13 cellular contexts compared by ENCODE assay signal in the genomic region with DNA sequence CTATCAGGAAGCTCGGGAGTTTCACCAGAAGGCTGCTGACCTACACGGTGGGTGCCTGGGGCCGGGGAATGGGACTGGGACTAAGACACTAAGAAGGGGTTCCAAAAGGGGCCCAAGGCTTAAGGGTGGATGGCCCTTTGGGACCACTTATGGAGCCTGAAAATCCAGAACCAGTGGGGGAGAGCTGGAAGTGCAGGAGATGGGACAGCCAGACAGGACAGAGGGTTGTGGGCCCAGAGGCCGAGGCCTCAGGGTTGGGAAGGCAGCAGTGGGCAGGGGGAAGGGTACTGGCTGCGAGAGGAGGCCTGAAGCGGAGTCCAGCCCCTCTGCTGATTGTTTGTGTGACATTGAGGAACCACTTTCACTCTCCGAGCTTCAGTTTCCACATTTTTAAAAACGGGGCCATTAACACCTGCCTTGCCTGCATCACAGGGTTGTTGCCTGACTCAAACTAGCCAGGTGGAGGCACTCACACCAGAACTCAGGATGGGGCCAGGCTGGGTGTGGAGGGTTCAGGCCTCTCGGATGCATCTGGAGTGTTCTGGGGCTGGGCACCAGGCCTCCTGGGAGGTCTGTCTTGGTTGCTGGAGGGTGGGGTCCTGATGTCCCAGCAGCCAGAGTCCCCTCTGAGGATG. TPM values are rescaled to one million over a fixed set of nuclear protein-coding genes. Genes with fewer than 3 reads are reported as not detected.
DNase-seq lines count a peak whose midpoint lies in the region; ATAC-seq and TF ChIP-seq lines count a peak whose summit lies in the region.
"Had no signal": no experiment of that assay in that cellular context is flagged by ENCODE, and none has a peak within 500 bp of the region (broad histone marks: within the 10 kb centered on the region; RNA-seq: fewer than 3 reads in every experiment).

No MANE protein-coding gene starts in this region.

- H3K27ac ChIP-seq in adrenal gland (no peak overlapping the region), gastrocnemius medialis (peak overlapping the region in 2 of 4 donors; percentile 39 to 63)
- H3K27ac ChIP-seq: cardiac muscle cell, esophagus muscularis mucosa had no signal

- DNase-seq in activated CD4-positive, alpha-beta T cell treated with anti-CD3 and anti-CD28 coated beads, Interleukin-2, amount 10 ng/mL, durations not matched to agents 7 days and 5 days: no peak
- DNase-seq in activated CD4-positive, alpha-beta T cell treated with anti-CD3 and anti-CD28 coated beads for 1 hour: no peak
- DNase-seq in NAMALWA (ENCODE audit: low spot score): peak; percentile 88
- peak; percentile 61 for DNase-seq in activated naive CD8-positive, alpha-beta T cell treated with anti-CD3 and anti-CD28 coated beads for 36 hours
- peak; percentile 53 for DNase-seq in stimulated activated CD8-positive, alpha-beta memory T cell treated with anti-CD3 and anti-CD28 coated beads, Interleukin-4, amount 100 ng/mL, for 48 hours
- DNase-seq in adrenal gland: no peak
- no peak for DNase-seq in LoVo (ENCODE audit: low spot score)
- no peak for DNase-seq in gastrocnemius medialis
- DNase-seq: NCI-H1105, NCI-H82 had no signal

- TF ChIP-seq POLR2A in adrenal gland (IDR thresholded peaks at IDR 0.05): no peak
- TF ChIP-seq POLR2A in gastrocnemius medialis (IDR thresholded peaks at IDR 0.05): no peak

- peaks cover 27% of the 10 kb centered on the region for H3K4me1 Mint-ChIP-seq in activated CD4-positive, alpha-beta T cell treated with anti-CD3 and anti-CD28 coated beads, Interleukin-2, amount 10 ng/mL, durations not matched to agents 7 days and 5 days
- peaks cover 23% of the 10 kb centered on the region for H3K4me1 Mint-ChIP-seq in activated naive CD8-positive, alpha-beta T cell treated with anti-CD3 and anti-CD28 coated beads for 36 hours

- H3K4me3 ChIP-seq in adrenal gland: no peak overlapping the region
- no peak overlapping the region for H3K4me3 ChIP-seq in gastrocnemius medialis
- H3K4me3 ChIP-seq: cardiac muscle cell, esophagus muscularis mucosa had no signal

- peak overlapping the region; percentile 92 for H3K27ac Mint-ChIP-seq in activated CD4-positive, alpha-beta T cell treated with anti-CD3 and anti-CD28 coated beads, Interleukin-2, amount 10 ng/mL, durations not matched to agents 7 days and 5 days
- peak overlapping the region; percentile 98 for H3K27ac Mint-ChIP-seq in activated naive CD8-positive, alpha-beta T cell treated with anti-CD3 and anti-CD28 coated beads for 36 hours

- peak overlapping the region; percentile 60 for H3K4me3 Mint-ChIP-seq in activated CD4-positive, alpha-beta T cell treated with anti-CD3 and anti-CD28 coated beads, Interleukin-2, amount 10 ng/mL, durations not matched to agents 7 days and 5 days
- peak overlapping the region; percentile 99 for H3K4me3 Mint-ChIP-seq in activated naive CD8-positive, alpha-beta T cell treated with anti-CD3 and anti-CD28 coated beads for 36 hours

- H3K4me1 ChIP-seq in adrenal gland (replicated peaks in 1 of 2): no peaks in the 10 kb centered on the region
- H3K4me1 ChIP-seq in gastrocnemius medialis: peaks cover 0 to 9% of the 10 kb centered on the region in 2 donors

- no peaks in the 10 kb centered on the region for H3K27me3 Mint-ChIP-seq in activated CD4-positive, alpha-beta T cell treated with anti-CD3 and anti-CD28 coated beads, Interleukin-2, amount 10 ng/mL, durations not matched to agents 7 days and 5 days
- H3K27me3 Mint-ChIP-seq in activated naive CD8-positive, alpha-beta T cell treated with anti-CD3 and anti-CD28 coated beads for 36 hours: no peaks in the 10 kb centered on the region

- in situ Hi-C loops in gastrocnemius medialis (cut with MboI; ENCODE audit: low sequenced_read_pairs in 4 of 4): no loop called here

- no peaks in the 10 kb centered on the region for H3K9me3 ChIP-seq in adrenal gland (replicated peaks in 1 of 3)
- no peaks in the 10 kb centered on the region for H3K9me3 ChIP-seq in gastrocnemius medialis
- H3K9me3 ChIP-seq: esophagus muscularis mucosa had no signal

- CTCF ChIA-PET in activated CD4-positive, alpha-beta T cell treated with anti-CD3 and anti-CD28 coated beads, Interleukin-2, amount 10 ng/mL, durations not matched to agents 7 days and 5 days (lab: Charles Lee): interaction anchor here (0.7 to 2.0 kb wide), 8 partner anchors 10 to 102 kb away, joined by 3 to 5 read pairs (median 3); partner anchors contain the start of genes MEF2D and NAXE

- TF ChIP-seq CTCF in adrenal gland (IDR thresholded peaks at IDR 0.05) (no peak), gastrocnemius medialis (IDR thresholded peaks at IDR 0.05 in 4 of 5, conservative IDR thresholded peaks at IDR 0.05 in 1 of 5) (no peak)

- no peak for ATAC-seq in gastrocnemius medialis

- no peaks in the 10 kb centered on the region for H3K27me3 ChIP-seq in adrenal gland
- H3K27me3 ChIP-seq in gastrocnemius medialis: no peaks in the 10 kb centered on the region
- H3K27me3 ChIP-seq: cardiac muscle cell, esophagus muscularis mucosa had no signal

- H3K9me3 Mint-ChIP-seq in activated CD4-positive, alpha-beta T cell treated with anti-CD3 and anti-CD28 coated beads, Interleukin-2, amount 10 ng/mL, durations not matched to agents 7 days and 5 days: no peaks in the 10 kb centered on the region
- no peaks in the 10 kb centered on the region for H3K9me3 Mint-ChIP-seq in activated naive CD8-positive, alpha-beta T cell treated with anti-CD3 and anti-CD28 coated beads for 36 hours

- H3K36me3 ChIP-seq in adrenal gland (replicated peaks in 1 of 2): no peaks in the 10 kb centered on the region
- no peaks in the 10 kb centered on the region for H3K36me3 ChIP-seq in gastrocnemius medialis
- H3K36me3 ChIP-seq: cardiac muscle cell, esophagus muscularis mucosa had no signal

- intact Hi-C loops in adrenal gland (cut with DNase I) (no loop called here), gastrocnemius medialis (cut with DNase I; ENCODE audit: low total_unique reads) (loop anchor here (5.0 kb wide), 2 partner anchors 40 to 75 kb away; no protein-coding TSS in a partner anchor)

- no peaks in the 10 kb centered on the region for H3K36me3 Mint-ChIP-seq in activated CD4-positive, alpha-beta T cell treated with anti-CD3 and anti-CD28 coated beads, Interleukin-2, amount 10 ng/mL, durations not matched to agents 7 days and 5 days (ENCODE audit: low read depth)
- peaks cover 9% of the 10 kb centered on the region for H3K36me3 Mint-ChIP-seq in activated naive CD8-positive, alpha-beta T cell treated with anti-CD3 and anti-CD28 coated beads for 36 hours

- 64 to 80% (median 76%) methylated on average over 5 to 9 of the region's 9 CpGs for WGBS in adrenal gland, 4 donors

- POLR2A ChIA-PET in activated CD4-positive, alpha-beta T cell treated with anti-CD3 and anti-CD28 coated beads, Interleukin-2, amount 10 ng/mL, durations not matched to agents 7 days and 5 days (lab: Charles Lee): no interaction called here

RNA-seq across cellular contexts. Expression of gene TTC24, which starts 3.0 kb away (rescaled TPM):
- total RNA-seq in activated CD4-positive, alpha-beta T cell treated with anti-CD3 and anti-CD28 coated beads, Interleukin-2, amount 10 ng/mL, durations not matched to agents 7 days and 5 days: 1 to 10 TPM; 2.9 to 4.6 TPM
- total RNA-seq in activated naive CD8-positive, alpha-beta T cell treated with anti-CD3 and anti-CD28 coated beads for 36 hours: 10 to 100 TPM; 18.7 to 19.6 TPM
- total RNA-seq in adrenal gland: not detected
- under 1 TPM in 1 of 3 donors, not detected in 2; 0.20 TPM for polyA plus RNA-seq in adrenal gland
- 1 to 10 TPM in 1 of 4 donors, not detected in 3; 3.6 TPM for total RNA-seq in gastrocnemius medialis
- total RNA-seq: esophagus muscularis mucosa, ureter had no signal
- polyA plus RNA-seq: cardiac muscle cell had no signal

RNA-seq across cellular contexts. Expression of gene NAXE, which starts 9.1 kb away (rescaled TPM):
- 10 to 100 TPM; 52.9 to 54.2 TPM for total RNA-seq in activated CD4-positive, alpha-beta T cell treated with anti-CD3 and anti-CD28 coated beads, Interleukin-2, amount 10 ng/mL, durations not matched to agents 7 days and 5 days
- 10 to 100 TPM; 65.9 to 68.2 TPM for total RNA-seq in activated naive CD8-positive, alpha-beta T cell treated with anti-CD3 and anti-CD28 coated beads for 36 hours
- 100 to 1,000 TPM in 5 of 8 donors, 10 to 100 TPM in 3; 88.7 to 132 (median 107) TPM for total RNA-seq in adrenal gland
- polyA plus RNA-seq in adrenal gland: 100 to 1,000 TPM in 1 of 3 donors, 10 to 100 TPM in 2; 49.4 to 124 (median 69.9) TPM
- 10 to 100 TPM; 34.4 to 66.7 (median 46.0) TPM for total RNA-seq in gastrocnemius medialis

RNA-seq across cellular contexts. Expression of gene IQGAP3, which starts 10.1 kb away (rescaled TPM):
- total RNA-seq in activated CD4-positive, alpha-beta T cell treated with anti-CD3 and anti-CD28 coated beads, Interleukin-2, amount 10 ng/mL, durations not matched to agents 7 days and 5 days: 10 to 100 TPM; 25.2 to 25.5 TPM
- 10 to 100 TPM; 13.5 to 14.9 TPM for total RNA-seq in activated naive CD8-positive, alpha-beta T cell treated with anti-CD3 and anti-CD28 coated beads for 36 hours
- total RNA-seq in adrenal gland (1 to 10 TPM in 3 of 8 donors, under 1 TPM in 5; 0.24 to 1.3 (median 0.80) TPM), gastrocnemius medialis (under 1 TPM in 2 of 4 donors, not detected in 2; 0.20 to 0.55 TPM)
- 1 to 10 TPM in 1 of 3 donors, under 1 TPM in 2; 0.16 to 2.2 (median 0.40) TPM for polyA plus RNA-seq in adrenal gland

RNA-seq across cellular contexts. Expression of gene GPATCH4, which starts 18.8 kb away (rescaled TPM):
- total RNA-seq in activated CD4-positive, alpha-beta T cell treated with anti-CD3 and anti-CD28 coated beads, Interleukin-2, amount 10 ng/mL, durations not matched to agents 7 days and 5 days: 10 to 100 TPM; 29.9 to 33.4 TPM
- total RNA-seq in activated naive CD8-positive, alpha-beta T cell treated with anti-CD3 and anti-CD28 coated beads for 36 hours: 100 to 1,000 TPM; 103 TPM
- 10 to 100 TPM in 7 of 8 donors, 1 to 10 TPM in 1; 7.8 to 42.4 (median 26.3) TPM for total RNA-seq in adrenal gland
- 10 to 100 TPM; 13.9 to 72.2 (median 39.3) TPM for polyA plus RNA-seq in adrenal gland
- total RNA-seq in gastrocnemius medialis: 100 to 1,000 TPM in 1 of 4 donors, 10 to 100 TPM in 3; 35.6 to 103 (median 47.6) TPM

RNA-seq across cellular contexts. Expression of gene HAPLN2, which starts 36.7 kb away (rescaled TPM):
- under 1 TPM in 1 of 2 experiments, not detected in 1; 0.62 TPM for total RNA-seq in activated CD4-positive, alpha-beta T cell treated with anti-CD3 and anti-CD28 coated beads, Interleukin-2, amount 10 ng/mL, durations not matched to agents 7 days and 5 days
- total RNA-seq in activated naive CD8-positive, alpha-beta T cell treated with anti-CD3 and anti-CD28 coated beads for 36 hours: not detected
- total RNA-seq in adrenal gland: 1 to 10 TPM in 2 of 8 donors, under 1 TPM in 3, not detected in 3; 0.27 to 1.5 (median 0.74) TPM
- polyA plus RNA-seq in adrenal gland: 1 to 10 TPM in 2 of 3 donors, not detected in 1; 2.2 to 3.1 TPM
- total RNA-seq in gastrocnemius medialis: 1 to 10 TPM in 3 of 4 donors, under 1 TPM in 1; 0.53 to 6.0 (median 3.0) TPM

Comparison
In these comparisons a context has a peak if more than half of its experiments do, and no peak if none do; other contexts are left out.
1. DNase-seq: peak in NAMALWA (single experiment), activated naive CD8-positive, alpha-beta T cell treated with anti-CD3 and anti-CD28 coated beads for 36 hours (single experiment) and stimulated activated CD8-positive, alpha-beta memory T cell treated with anti-CD3 and anti-CD28 coated beads, Interleukin-4, amount 100 ng/mL, for 48 hours (single experiment); none in activated CD4-positive, alpha-beta T cell treated with anti-CD3 and anti-CD28 coated beads, Interleukin-2, amount 10 ng/mL, durations not matched to agents 7 days and 5 days (single experiment), activated CD4-positive, alpha-beta T cell treated with anti-CD3 and anti-CD28 coated beads for 1 hour (single experiment), adrenal gland (0 of 7), LoVo (single experiment) and gastrocnemius medialis (0 of 2).
2. RNA of gene IQGAP3, which starts 10.1 kb away (total RNA-seq): 25.2 to 25.5 TPM in activated CD4-positive, alpha-beta T cell treated with anti-CD3 and anti-CD28 coated beads, Interleukin-2, amount 10 ng/mL, durations not matched to agents 7 days and 5 days and 13.5 to 14.9 TPM in activated naive CD8-positive, alpha-beta T cell treated with anti-CD3 and anti-CD28 coated beads for 36 hours; 0.24 to 1.3 TPM in adrenal gland and 0.20 to 0.55 TPM in gastrocnemius medialis; every median in the first group is over 4 times any median in the second.